11 cellular contexts compared by ENCODE assay signal in the genomic region with DNA sequence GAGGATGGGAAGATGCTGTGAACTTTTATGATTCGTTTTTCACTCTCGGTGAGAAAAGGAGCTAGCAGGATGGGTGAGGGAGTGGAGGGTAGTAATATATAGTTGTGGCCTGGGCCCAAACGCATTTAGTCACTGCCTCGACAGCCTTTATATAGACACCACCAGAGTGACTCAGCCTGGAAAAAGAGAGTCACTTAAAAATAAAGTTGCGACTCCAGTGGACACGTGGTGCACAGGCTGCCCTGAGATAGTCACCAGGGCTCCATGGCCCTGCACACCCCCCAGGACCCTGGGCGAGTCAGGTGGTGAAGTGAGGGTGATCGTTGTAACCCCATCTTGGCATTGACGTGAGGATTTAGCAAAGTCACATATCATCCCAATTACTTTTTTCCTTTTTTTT.
DNase-seq lines count a peak whose midpoint lies in the region; ATAC-seq and TF ChIP-seq lines count a peak whose summit lies in the region.
"Had no signal": no experiment of that assay in that cellular context is flagged by ENCODE, and none has a peak within 500 bp of the region (broad histone marks: within the 10 kb centered on the region; RNA-seq: fewer than 3 reads in every experiment).

No MANE protein-coding gene starts in this region.

- no peak for ATAC-seq in GM21723 (IDR thresholded peaks at IDR 0.05; ENCODE audit: unreplicated experiment)
- no peak for ATAC-seq in stimulated activated memory B cell treated with anti-CD40 and anti-IgM and Interleukin-4, amounts not matched to agents 10 μg/mL and 1 μg/mL and 100 μg/mL, for 72 hours

- DNase-seq in activated T-cell treated with anti-CD3 and anti-CD28 coated beads for 48 hours (ENCODE audit: low read depth): peak; percentile 12
- DNase-seq in activated T-cell treated with anti-CD3 and anti-CD28 coated beads for 4 hours: no peak
- peak; percentile 33 to 51 for DNase-seq in activated T-cell treated with anti-CD3 and anti-CD28 coated beads, Interleukin-2, amount 50 U/mL, for 48 hours
- DNase-seq in hepatic stellate cell (ENCODE audit: low spot score): peak; percentile 82
- peak; percentile 50 for DNase-seq in superior temporal gyrus (ENCODE audit: extremely low spot score)
- DNase-seq in GM10266 (ENCODE audit: extremely low spot score): no peak
- DNase-seq: CD4-positive, alpha-beta memory T cell; NCI-H526 treated with DMSO at 0.1 percent for 48 hours; thyroid gland had no signal

- no peak overlapping the region for H3K4me3 Mint-ChIP-seq in stimulated activated memory B cell treated with anti-CD40 and anti-IgM and Interleukin-4, amounts not matched to agents 10 μg/mL and 1 μg/mL and 100 μg/mL, for 72 hours
- H3K4me3 Mint-ChIP-seq: CD4-positive, alpha-beta memory T cell had no signal

- H3K36me3 Mint-ChIP-seq in stimulated activated memory B cell treated with anti-CD40 and anti-IgM and Interleukin-4, amounts not matched to agents 10 μg/mL and 1 μg/mL and 100 μg/mL, for 72 hours: peaks cover 28% of the 10 kb centered on the region

- H3K27ac Mint-ChIP-seq in stimulated activated memory B cell treated with anti-CD40 and anti-IgM and Interleukin-4, amounts not matched to agents 10 μg/mL and 1 μg/mL and 100 μg/mL, for 72 hours: no peak overlapping the region
- H3K27ac Mint-ChIP-seq: CD4-positive, alpha-beta memory T cell had no signal

- TF ChIP-seq CTCF in GM10266 (IDR thresholded peaks at IDR 0.05; ENCODE audit: control insufficient read depth, insufficient read depth, low read depth, missing control alignments): no peak

- H3K27me3 Mint-ChIP-seq in stimulated activated memory B cell treated with anti-CD40 and anti-IgM and Interleukin-4, amounts not matched to agents 10 μg/mL and 1 μg/mL and 100 μg/mL, for 72 hours: no peaks in the 10 kb centered on the region
- H3K27me3 Mint-ChIP-seq: CD4-positive, alpha-beta memory T cell had no signal

- no peaks in the 10 kb centered on the region for H3K9me3 Mint-ChIP-seq in stimulated activated memory B cell treated with anti-CD40 and anti-IgM and Interleukin-4, amounts not matched to agents 10 μg/mL and 1 μg/mL and 100 μg/mL, for 72 hours
- H3K9me3 Mint-ChIP-seq: CD4-positive, alpha-beta memory T cell had no signal

- peaks cover 5% of the 10 kb centered on the region for H3K4me1 Mint-ChIP-seq in stimulated activated memory B cell treated with anti-CD40 and anti-IgM and Interleukin-4, amounts not matched to agents 10 μg/mL and 1 μg/mL and 100 μg/mL, for 72 hours

Comparison
In these comparisons a context has a peak if more than half of its experiments do, and no peak if none do; other contexts are left out.
1. DNase-seq: peak in activated T-cell treated with anti-CD3 and anti-CD28 coated beads for 48 hours (single experiment), activated T-cell treated with anti-CD3 and anti-CD28 coated beads, Interleukin-2, amount 50 U/mL, for 48 hours (2 of 2), hepatic stellate cell (single experiment) and superior temporal gyrus (single experiment); none in activated T-cell treated with anti-CD3 and anti-CD28 coated beads for 4 hours (single experiment) and GM10266 (single experiment).